In genomic region chr1:63909511-63909910, GRCh38 we compare ENCODE assay signal across 32 cellular contexts.
"Had no signal": no experiment of that assay in that cellular context is flagged by ENCODE, and none has a peak within 500 bp of the region (broad histone marks: within the 10 kb centered on the region; RNA-seq: fewer than 3 reads in every experiment).

No MANE protein-coding gene starts in this region.

- H3K36me3 Mint-ChIP-seq: activated naive CD8-positive, alpha-beta T cell treated with anti-CD3 and anti-CD28 coated beads for 36 hours had no signal

- H3K4me1 ChIP-seq: breast epithelium had no signal

- ATAC-seq: activated CD8-positive, alpha-beta T cell treated with anti-CD3 and anti-CD28 coated beads for 36 hours; activated T-cell treated with anti-CD3 and anti-CD28 coated beads, Interleukin-2, amount 50 U/mL, for 72 hours; activated T-helper 17 cell treated with anti-CD3 and anti-CD28 coated beads, Interleukin-2, amount 50 U/mL, for 72 hours; Right ventricle myocardium inferior had no signal

- H3K9me3 ChIP-seq: breast epithelium had no signal

- H2AFZ ChIP-seq: PC-9 had no signal

- H3K27ac ChIP-seq: PC-9, RWPE1, WERI-Rb-1 had no signal

- H3K27me3 Mint-ChIP-seq: activated CD8-positive, alpha-beta T cell treated with anti-CD3 and anti-CD28 coated beads for 36 hours; activated naive CD8-positive, alpha-beta T cell treated with anti-CD3 and anti-CD28 coated beads for 36 hours had no signal

- H3K27me3 ChIP-seq: breast epithelium had no signal

- H3K4me1 Mint-ChIP-seq: activated CD4-positive, alpha-beta T cell treated with anti-CD3 and anti-CD28 coated beads, Interleukin-2, amount 10 ng/mL, durations not matched to agents 24 days and 14 days; activated naive CD8-positive, alpha-beta T cell treated with anti-CD3 and anti-CD28 coated beads for 36 hours; activated T-helper 17 cell treated with anti-CD3 and anti-CD28 coated beads, Interleukin-2, amount 50 U/mL, for 72 hours had no signal

- H3K4me3 ChIP-seq: breast epithelium, PC-9 had no signal

- DNase-seq: activated CD4-positive, alpha-beta T cell treated with anti-CD3 and anti-CD28 coated beads, Interleukin-2, amount 10 ng/mL, durations not matched to agents 24 days and 14 days; activated CD4-positive, alpha-beta T cell treated with anti-CD3 and anti-CD28 coated beads, Interleukin-2, amount 50 U/mL, for 4 hours; activated CD8-positive, alpha-beta T cell treated with anti-CD3 and anti-CD28 coated beads for 36 hours; activated effector memory CD4-positive, alpha-beta T cell treated with anti-CD3 and anti-CD28 coated beads, Interleukin-2, amount 50 U/mL, for 16 hours; activated naive CD4-positive, alpha-beta T cell; activated naive CD4-positive, alpha-beta T cell treated with anti-CD3 and anti-CD28 coated beads, Interleukin-2, amount 50 U/mL, for 16 hours; activated naive CD8-positive, alpha-beta T cell treated with anti-CD3 and anti-CD28 coated beads for 36 hours; activated T-cell treated with anti-CD3 and anti-CD28 coated beads, Interleukin-2, amount 50 U/mL, for 1 hour; activated T-cell treated with anti-CD3 and anti-CD28 coated beads, Interleukin-2, amount 50 U/mL, for 72 hours; amniotic stem cell; aorta; NCI-H1092 treated with DMSO at 0.1 percent for 48 hours; NCI-H1417; NCI-H146; NCI-H187; NCI-H2029 treated with DMSO at 0.1 percent for 48 hours; NCI-H2107; NCI-H2171; NCI-H510A; NCI-H526; NCI-H748 treated with DMSO at 0.1 percent for 48 hours; NK-92 treated with Interleukin-12 subunit alpha and Interleukin-12 subunit beta, amount 100 ng/mL, for 24 hours; PC-9; SW 1271; T-helper 1 cell; T-helper 2 cell; T-helper 9 cell; WERI-Rb-1 had no signal

- H3K27ac Mint-ChIP-seq: activated CD4-positive, alpha-beta T cell treated with anti-CD3 and anti-CD28 coated beads, Interleukin-2, amount 10 ng/mL, durations not matched to agents 24 days and 14 days; activated CD8-positive, alpha-beta T cell treated with anti-CD3 and anti-CD28 coated beads for 36 hours; activated naive CD8-positive, alpha-beta T cell treated with anti-CD3 and anti-CD28 coated beads for 36 hours; activated T-cell treated with anti-CD3 and anti-CD28 coated beads, Interleukin-2, amount 50 U/mL, for 72 hours; activated T-helper 17 cell treated with anti-CD3 and anti-CD28 coated beads, Interleukin-2, amount 50 U/mL, for 72 hours had no signal

- H3K36me3 ChIP-seq: breast epithelium, WERI-Rb-1 had no signal

- H3K9me3 Mint-ChIP-seq: activated CD4-positive, alpha-beta T cell treated with anti-CD3 and anti-CD28 coated beads, Interleukin-2, amount 10 ng/mL, durations not matched to agents 24 days and 14 days; activated CD8-positive, alpha-beta T cell treated with anti-CD3 and anti-CD28 coated beads for 36 hours; activated naive CD8-positive, alpha-beta T cell treated with anti-CD3 and anti-CD28 coated beads for 36 hours; activated T-cell treated with anti-CD3 and anti-CD28 coated beads, Interleukin-2, amount 50 U/mL, for 72 hours; activated T-helper 17 cell treated with anti-CD3 and anti-CD28 coated beads, Interleukin-2, amount 50 U/mL, for 72 hours had no signal

- H3K4me2 ChIP-seq: PC-9 had no signal

- H3K4me3 Mint-ChIP-seq: activated CD4-positive, alpha-beta T cell treated with anti-CD3 and anti-CD28 coated beads, Interleukin-2, amount 10 ng/mL, durations not matched to agents 24 days and 14 days; activated CD8-positive, alpha-beta T cell treated with anti-CD3 and anti-CD28 coated beads for 36 hours; activated naive CD8-positive, alpha-beta T cell treated with anti-CD3 and anti-CD28 coated beads for 36 hours; activated T-cell treated with anti-CD3 and anti-CD28 coated beads, Interleukin-2, amount 50 U/mL, for 72 hours; activated T-helper 17 cell treated with anti-CD3 and anti-CD28 coated beads, Interleukin-2, amount 50 U/mL, for 72 hours had no signal
